ENCODE assay signal across 8 cellular contexts in genomic region chr17:74987418-74987908, GRCh38. TPM values are rescaled to one million over a fixed set of nuclear protein-coding genes. Genes with fewer than 3 reads are reported as not detected.
DNase-seq lines count a peak whose midpoint lies in the region; ATAC-seq, FAIRE-seq and TF ChIP-seq lines count a peak whose summit lies in the region.

Gene CDR2L, plus strand, starts transcription at chr17:74987632. Its CDS starts 412 bp downstream, at chr17:74988044.

- TF ChIP-seq POLR2A in HepG2 (IDR thresholded peaks at IDR 0.05; ENCODE audit: insufficient read depth in 1 of 2, low read depth in 2 of 2, low read length in 2 of 2), result peak in 1 of 2 experiments; percentile 65; a peak in 2 of 4 replicates

- TF ChIP-seq EP300 in HepG2 (IDR thresholded peaks at IDR 0.05; ENCODE audit: low read depth in 2 of 2, low read length in 2 of 2) (no peak), HepG2 (CRISPR knock-in tag; IDR thresholded peaks at IDR 0.05; ENCODE audit: borderline replicate concordance) (no peak)

- H3K9me3 ChIP-seq in HepG2 (ENCODE audit: low read length), result no peaks in the 10 kb centered on the region

- ATAC-seq in GM19328 (IDR thresholded peaks at IDR 0.05; ENCODE audit: unreplicated experiment), result peak; percentile 91
- peak; percentile 90 for ATAC-seq in HG03520 (IDR thresholded peaks at IDR 0.05; ENCODE audit: unreplicated experiment)
- peak; percentile 91 for ATAC-seq in HepG2

- intact Hi-C loops in HepG2 (cut with micrococcal nuclease; ENCODE audit: unreplicated experiment), result loop anchor here (1.0 kb wide), 1 partner anchor 47 kb away; no protein-coding TSS in a partner anchor

- H3K4me1 ChIP-seq in HepG2 (ENCODE audit: insufficient read depth, low read length), result peaks cover 54% of the 10 kb centered on the region

- peak within 1 kb of the TSS; percentile 41; the same call in 1 of the 2 replicates for H3K9ac ChIP-seq in HepG2 (ENCODE audit: insufficient read depth, low read depth, low read length)

- peak; percentile 43 for TF ChIP-seq RAD21 in HepG2 (CRISPR knock-in tag; IDR thresholded peaks at IDR 0.05)

- CTCF ChIA-PET in HepG2 (lab: Yijun Ruan, JAX; ENCODE audit: low intra/inter-chr PET ratio, low total read pairs), result no interaction called here

- peaks cover 0 to 9% of the 10 kb centered on the region in 2 experiments; a peak in 2 of 5 replicates for H3K27me3 ChIP-seq in HepG2 (ENCODE audit: control insufficient read depth in 1 of 2, insufficient read depth in 2 of 2, low read length in 2 of 2)

- no peak within 1 kb of the TSS for H2AFZ ChIP-seq in HepG2 (ENCODE audit: low read length)

- no peaks in the 10 kb centered on the region for H4K20me1 ChIP-seq in HepG2 (ENCODE audit: insufficient read depth, low read length)

- in situ Hi-C loops in HepG2 (cut with HindIII; ENCODE audit: extremely low pct_ligation_motif_present, low pct_unique_long_range_greater_than_20kb), result no loop called here

- peak; percentile 97 for DNase-seq in AG20443 (ENCODE audit: low spot score)
- DNase-seq in NCI-H69 (lab: John Stamatoyannopoulos, UW), result peak; percentile 96
- DNase-seq in activated CD4-positive, alpha-beta T cell treated with anti-CD3 and anti-CD28 coated beads, Interleukin-2, amount 50 U/mL, for 4 hours, result peak; percentile 87
- DNase-seq in dermis blood vessel endothelial cell, result peak; percentile 95
- peak; percentile 86 for DNase-seq in HepG2 (ENCODE audit: low spot score)
- peak; percentile 88 for DNase-seq in stimulated activated CD4-positive, alpha-beta T cell treated with anti-CD3 and anti-CD28 coated beads, Interleukin-2, amount 100 ng/mL, for 4 hours (ENCODE audit: low read depth)

- H3K36me3 ChIP-seq in HepG2 (replicated peaks in 1 of 2; ENCODE audit: control insufficient read depth in 1 of 2, insufficient read depth in 2 of 2, low read length in 2 of 2), result no peaks in the 10 kb centered on the region

- peak; percentile 37; the same call in 1 of the 2 replicates for TF ChIP-seq CTCF in HepG2 (CRISPR knock-in tag; IDR thresholded peaks at IDR 0.05)

- no peak within 1 kb of the TSS for H3K27ac ChIP-seq in HepG2 (ENCODE audit: extremely low read length, insufficient read depth, low read length)

- no TSS peak for BruUV-seq in HepG2 (replicated peaks; lab: Mats Ljungman, UMichigan)

- POLR2A ChIA-PET in HepG2 (lab: Yijun Ruan, JAX), result interaction anchor here (1.0 to 3.7 kb wide), 9 partner anchors 9 to 144 kb away, joined by 3 to 50 read pairs (median 6); partner anchors contain the start of genes ARMC7, ATP5PD, HID1 and MRPL58

- peak within 1 kb of the TSS; percentile 75 for H3K4me2 ChIP-seq in HepG2 (ENCODE audit: low read depth, low read length)

- FAIRE-seq in HepG2 (lab: Jason Lieb, UNC), result peak; percentile 93

- peak within 1 kb of the TSS; percentile 63 to 82 (median 80) for H3K4me3 ChIP-seq in HepG2 (replicated peaks in 1 of 3; ENCODE audit: insufficient read depth in 1 of 3, low read depth in 2 of 3, low read length in 3 of 3)

- no peaks in the 10 kb centered on the region for H3K79me2 ChIP-seq in HepG2 (ENCODE audit: insufficient read depth, low read length)

- 0% methylated on average over 18 of the region's 51 CpGs for WGBS in HepG2 (ENCODE audit: low lambda C conversion rate)

TF ChIP-seq in HepG2, 621 proteins besides CTCF, POLR2A, EP300 and RAD21 (continues in another document):
- no peak for TF ChIP-seq ZKSCAN8 (CRISPR knock-in tag; IDR thresholded peaks at IDR 0.05; ENCODE audit: borderline replicate concordance)
- TF ChIP-seq PLRG1 (conservative IDR thresholded peaks at IDR 0.05), result no peak
- no peak for TF ChIP-seq HNF4A (CRISPR knock-in tag; IDR thresholded peaks at IDR 0.05)
- TF ChIP-seq CSRNP2 (CRISPR knock-in tag; conservative IDR thresholded peaks at IDR 0.05; ENCODE audit: low read depth), result no peak
- TF ChIP-seq ZNF263 (CRISPR knock-in tag; IDR thresholded peaks at IDR 0.05), result no peak
- TF ChIP-seq IKZF4 (CRISPR knock-in tag; IDR thresholded peaks at IDR 0.05; ENCODE audit: borderline replicate concordance, low read depth, not compliant biosample characterization), result no peak
- TF ChIP-seq ATRX (CRISPR knock-in tag; IDR thresholded peaks at IDR 0.05; ENCODE audit: borderline replicate concordance), result no peak
- TF ChIP-seq ZNF597 (CRISPR knock-in tag; IDR thresholded peaks at IDR 0.05), result no peak
- TF ChIP-seq ZNF773 (CRISPR knock-in tag; IDR thresholded peaks at IDR 0.05; ENCODE audit: borderline replicate concordance), result no peak
- peak; percentile 40; the same call in 1 of the 2 replicates for TF ChIP-seq ZNF652 (CRISPR knock-in tag; IDR thresholded peaks at IDR 0.05; ENCODE audit: borderline replicate concordance, low read depth)
- no peak for TF ChIP-seq RAD51 (IDR thresholded peaks at IDR 0.05; ENCODE audit: borderline replicate concordance)
- TF ChIP-seq TFDP2 (CRISPR knock-in tag; IDR thresholded peaks at IDR 0.05), result no peak
- TF ChIP-seq ZFP36L1 (CRISPR knock-in tag; IDR thresholded peaks at IDR 0.05), result peak; percentile 80; the same call in 1 of the 2 replicates
- 0 out of 2 replicates have a peak, but pooled peaks have one; percentile 25 for TF ChIP-seq KLF9 (CRISPR knock-in tag; IDR thresholded peaks at IDR 0.05; ENCODE audit: low read depth)
- TF ChIP-seq KAT7 (CRISPR knock-in tag; IDR thresholded peaks at IDR 0.05; ENCODE audit: borderline replicate concordance), result no peak

RNA-seq across cellular contexts. Expression of gene CDR2L, which starts in this region (rescaled TPM):
- total RNA-seq in dermis blood vessel endothelial cell (19.1 and 23.5 TPM in 2 replicates), HepG2 (2016; rRNA removed; fragmentation: Illumina TruSeq; extraction: Trizol) (1.9 and 2.1 TPM in 2 replicates)
- total RNA-seq in HepG2 (2016; cell fraction: cytosol; rRNA removed; fragmentation: Illumina TruSeq; extraction: Trizol; ENCODE audit: low read depth), result 0.62 and 0.81 TPM in 2 replicates
- total RNA-seq in HepG2 (2016; cell fraction: insoluble cytoplasmic fraction; rRNA removed; fragmentation: Illumina TruSeq; extraction: Trizol), result 1.8 and 2.1 TPM in 2 replicates
- total RNA-seq in HepG2 (2016; cell fraction: membrane; rRNA removed; fragmentation: Illumina TruSeq; extraction: Trizol), result 2.5 and 2.7 TPM in 2 replicates
- 1.7 TPM in 2 replicates for total RNA-seq in HepG2 (2016; cell fraction: nucleus; rRNA removed; fragmentation: Illumina TruSeq; extraction: Trizol)
- polyA plus RNA-seq in HepG2 (2011; rRNA removed), result 1.9 and 2.1 TPM in 2 replicates
- polyA plus RNA-seq in HepG2 (2011; cell fraction: cytosol; rRNA removed), result 1.3 and 2.5 TPM in 2 replicates
- 3.2 and 3.4 TPM in 2 replicates for polyA plus RNA-seq in HepG2 (2011; cell fraction: nucleus; rRNA removed)
- 0.63 and 2.1 TPM in 2 replicates for polyA plus RNA-seq in HepG2 (2012)
- polyA plus RNA-seq in HepG2 (2016; cell fraction: cytosol; fragmentation: Illumina TruSeq; extraction: Trizol; ENCODE audit: low read depth), result 0.72 and 1.0 TPM in 2 replicates
- 2.8 and 3.4 TPM in 2 replicates for polyA plus RNA-seq in HepG2 (2016; cell fraction: insoluble cytoplasmic fraction; fragmentation: Illumina TruSeq; extraction: Trizol; ENCODE audit: low read depth)
- 2.1 and 2.5 TPM in 2 replicates for polyA plus RNA-seq in HepG2 (2016; cell fraction: membrane; fragmentation: Illumina TruSeq; extraction: Trizol; ENCODE audit: low read depth)
- polyA plus RNA-seq in HepG2 (2016; cell fraction: nucleus; fragmentation: Illumina TruSeq; extraction: Trizol; ENCODE audit: insufficient read depth, low read depth), result 3.0 and 3.9 TPM in 2 replicates
- polyA minus RNA-seq in HepG2 (2011; rRNA and poly(A)+ RNA removed; ENCODE audit: low replicate concordance), result 3.6 and 20.5 TPM in 2 replicates
- 1.3 and 2.9 TPM in 2 replicates for polyA minus RNA-seq in HepG2 (2011; cell fraction: cytosol; rRNA and poly(A)+ RNA removed)
- polyA minus RNA-seq in HepG2 (2011; cell fraction: nucleus; rRNA and poly(A)+ RNA removed), result 0.50 and 0.90 TPM in 2 replicates
